19 cellular contexts compared by ENCODE assay signal in genomic region chr13:113045214-113046007, GRCh38.
DNase-seq lines count a peak whose midpoint lies in the region; ATAC-seq, FAIRE-seq and TF ChIP-seq lines count a peak whose summit lies in the region.
"Had no signal": no experiment of that assay in that cellular context is flagged by ENCODE, and none has a peak within 500 bp of the region (broad histone marks: within the 10 kb centered on the region; RNA-seq: fewer than 3 reads in every experiment).

No MANE protein-coding gene starts in this region.

- POLR2A ChIA-PET in K562 (lab: Yijun Ruan, JAX), result interaction anchor here (0.6 to 1.7 kb wide), 2 partner anchors 9 to 133 kb away, joined by 3 read pairs; no protein-coding TSS in a partner anchor

- TF ChIP-seq CTCF in K562 (IDR thresholded peaks at IDR 0.05 in 2 of 3, conservative IDR thresholded peaks at IDR 0.05 in 1 of 3; ENCODE audit: insufficient read depth in 2 of 3, low read depth in 1 of 3, low read length in 3 of 3) (no peak), thyroid gland (IDR thresholded peaks at IDR 0.05) (no peak)

- FAIRE-seq in K562 (lab: Jason Lieb, UNC) (no peak), GM19239 (lab: Jason Lieb, UNC) (no peak)
- FAIRE-seq: astrocyte, GM12878 had no signal

- no peaks in the 10 kb centered on the region for H3K9me3 ChIP-seq in K562 (replicated peaks; ENCODE audit: control insufficient read depth, insufficient read depth, low read depth, low read length)
- H3K9me3 ChIP-seq in thyroid gland, result no peaks in the 10 kb centered on the region
- H3K9me3 ChIP-seq: Peyer's patch, transverse colon had no signal

- BruUV-seq in K562 (replicated peaks; lab: Mats Ljungman, UMichigan), result no TSS peak

- H3K36me3 ChIP-seq in K562 (ENCODE audit: control insufficient read depth, insufficient read depth, low read length) (no peaks in the 10 kb centered on the region), thyroid gland (peaks cover 4 to 9% of the 10 kb centered on the region in 2 donors)
- H3K36me3 ChIP-seq: Peyer's patch, transverse colon had no signal

- peaks cover 3% of the 10 kb centered on the region; the same call in 1 of the 2 replicates for H4K20me1 ChIP-seq in K562 (replicated peaks; ENCODE audit: control insufficient read depth, insufficient read depth, low read length)

- peaks cover 0 to 5% of the 10 kb centered on the region in 2 experiments; a peak in 2 of 5 replicates for H3K4me1 ChIP-seq in K562 (replicated peaks in 1 of 2; ENCODE audit: control insufficient read depth in 2 of 2, insufficient read depth in 2 of 2, low read length in 2 of 2)
- H3K4me1 ChIP-seq in thyroid gland, result no peaks in the 10 kb centered on the region
- H3K4me1 ChIP-seq: Peyer's patch, transverse colon had no signal

- no peak overlapping the region for H3K4me3 ChIP-seq in K562
- no peak overlapping the region for H3K4me3 ChIP-seq in thyroid gland (replicated peaks in 1 of 3)
- H3K4me3 ChIP-seq: GM12878, Peyer's patch, transverse colon had no signal

- WGBS in K562 (ENCODE audit: insufficient coverage, low coverage, missing lambda C conversion rate), result under 1% methylated on average over 18 of the region's 33 CpGs
- 80 to 83% methylated on average over 27 to 31 of the region's 33 CpGs for WGBS in thyroid gland, 2 donors

- in situ Hi-C loops in K562 (cut with MboI) (no loop called here), ACHN (cut with HindIII; ENCODE audit: low pct_ligation_motif_present, low pct_unique_long_range_greater_than_20kb, low sequenced_read_pairs) (no loop called here)

- no peak overlapping the region for H2AFZ ChIP-seq in K562 (ENCODE audit: low read depth, low read length)

- H3K27ac ChIP-seq in K562 (ENCODE audit: extremely low read depth, low read depth, low read length) (no peak overlapping the region), thyroid gland (no peak overlapping the region)
- H3K27ac ChIP-seq: Peyer's patch, transverse colon had no signal

- H3K4me2 ChIP-seq in K562 (ENCODE audit: insufficient read depth, low read length), result no peak overlapping the region

- H3K9ac ChIP-seq in K562 (ENCODE audit: insufficient read depth in 1 of 2, low read depth in 2 of 2, low read length in 2 of 2), result no peak overlapping the region

- DNase-seq in Ammon's horn (ENCODE audit: low spot score) (peak; percentile 82), K562 (ENCODE audit: extremely low read depth in 1 of 4, low spot score in 3 of 4) (no peak), inferior parietal cortex (ENCODE audit: extremely low spot score) (peak; percentile 58), putamen (ENCODE audit: low spot score) (peak; percentile 44), NK-92 (lab: John Stamatoyannopoulos, UW; ENCODE audit: unreplicated experiment) (no peak), GM19239 (ENCODE audit: insufficient read length, low spot score) (no peak), thyroid gland (no peak), ACHN (no peak)
- DNase-seq: NCI-H774; Peyer's patch; stimulated activated CD4-positive, alpha-beta T cell treated with anti-CD3 and anti-CD28 coated beads, Interleukin-2, amount 100 ng/mL, for 24 hours; SW 1271; transverse colon had no signal

- no peak for ATAC-seq in K562
- ATAC-seq: activated T-helper 17 cell treated with anti-CD3 and anti-CD28 coated beads, Interleukin-2, amount 50 U/mL, for 72 hours; GM12878; HCT116; naive thymus-derived CD8-positive, alpha-beta T cell; WTC11 had no signal

- intact Hi-C loops in K562 (cut with micrococcal nuclease) (no loop called here), thyroid gland (cut with DNase I) (no loop called here)

- H3K79me2 ChIP-seq in K562 (ENCODE audit: control insufficient read depth, insufficient read depth, low read length), result no peaks in the 10 kb centered on the region

- H3K27me3 ChIP-seq in K562 (ENCODE audit: control insufficient read depth in 2 of 2, insufficient read depth in 2 of 2, low read length in 2 of 2), result peaks cover 42 to 84% of the 10 kb centered on the region in 2 experiments
- H3K27me3 ChIP-seq in thyroid gland, result no peaks in the 10 kb centered on the region
- H3K27me3 ChIP-seq: Peyer's patch, transverse colon had no signal

- TF ChIP-seq EP300 in K562 (IDR thresholded peaks at IDR 0.05; ENCODE audit: low read length), result no peak

- no peak for TF ChIP-seq RAD21 in K562 (CRISPR knock-in tag; conservative IDR thresholded peaks at IDR 0.05 in 1 of 2, IDR thresholded peaks at IDR 0.05 in 1 of 2)

- no peaks in the 10 kb centered on the region for H3K9me1 ChIP-seq in K562 (ENCODE audit: control insufficient read depth, insufficient read depth, low read length)

- TF ChIP-seq POLR2A in K562 (conservative IDR thresholded peaks at IDR 0.05) (no peak), thyroid gland (IDR thresholded peaks at IDR 0.05) (no peak)

- CTCF ChIA-PET in K562 (lab: Yijun Ruan, JAX; ENCODE audit: low intra/inter-chr PET ratio), result no interaction called here

TF ChIP-seq in K562, 482 proteins besides CTCF, POLR2A, EP300 and RAD21:
- TF ChIP-seq PPARD (CRISPR knock-in tag; IDR thresholded peaks at IDR 0.05) (no peak), SPI1 (IDR thresholded peaks at IDR 0.05; ENCODE audit: borderline replicate concordance, low read depth, low read length) (peak; percentile 54; the same call in 1 of the 2 replicates)

Comparison
In these comparisons a context has a peak if more than half of its experiments do, and no peak if none do; other contexts are left out.
1. DNase-seq: peak in Ammon's horn (single experiment), inferior parietal cortex (single experiment) and putamen (single experiment); none in K562 (0 of 4), NK-92 (single experiment), GM19239 (single experiment), thyroid gland (0 of 2) and ACHN (single experiment).